18 cellular contexts compared by ENCODE assay signal in the genomic region with DNA sequence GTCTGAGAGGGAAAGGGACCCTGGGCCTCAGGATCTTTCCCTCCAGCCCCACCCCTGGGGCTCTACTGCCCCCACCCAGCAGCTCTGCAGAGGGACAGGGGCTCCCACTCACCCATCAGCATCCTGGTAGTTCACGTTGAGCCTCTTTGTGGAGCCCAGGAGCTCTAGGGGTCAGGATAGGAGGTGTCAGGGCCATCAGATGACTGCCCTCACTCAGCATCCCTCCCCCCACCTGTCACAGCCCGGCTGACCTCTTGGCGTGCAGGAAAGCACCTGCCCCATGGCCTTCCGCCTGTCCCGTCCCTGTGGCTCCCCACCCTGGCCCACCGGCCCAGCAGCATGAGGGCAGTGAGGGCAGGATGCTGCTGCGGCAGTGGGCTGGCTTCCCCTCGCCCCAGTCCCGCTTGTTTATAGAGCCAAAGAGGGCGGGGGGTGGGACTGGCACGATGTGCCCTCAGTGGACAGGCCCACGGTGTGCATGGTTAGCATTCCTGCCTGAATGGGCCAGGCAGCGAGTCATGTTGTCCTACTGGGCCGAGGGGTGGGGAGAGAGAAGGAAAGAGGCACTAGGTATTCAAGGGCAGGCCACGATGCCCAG. TPM values are rescaled to one million over a fixed set of nuclear protein-coding genes. Genes with fewer than 3 reads are reported as not detected.
DNase-seq lines count a peak whose midpoint lies in the region; ATAC-seq, FAIRE-seq and TF ChIP-seq lines count a peak whose summit lies in the region.
"Had no signal": no experiment of that assay in that cellular context is flagged by ENCODE, and none has a peak within 500 bp of the region (broad histone marks: within the 10 kb centered on the region; RNA-seq: fewer than 3 reads in every experiment).

No MANE protein-coding gene starts in this region.

- no peak for TF ChIP-seq CTCF in heart left ventricle (IDR thresholded peaks at IDR 0.05)
- no peak for TF ChIP-seq CTCF in right atrium auricular region (IDR thresholded peaks at IDR 0.05)
- TF ChIP-seq CTCF in uterus (IDR thresholded peaks at IDR 0.05), result no peak

- peak in 2 of 5 donors; percentile 20 to 65 for DNase-seq in heart left ventricle
- no peak for DNase-seq in Right ventricle myocardium superior
- no peak for DNase-seq in right atrium auricular region (ENCODE audit: low spot score)
- DNase-seq in retina, result peak; percentile 38
- no peak for DNase-seq in uterus
- DNase-seq in DMS114 treated with DMSO at 0.1 percent for 48 hours (lab: John Stamatoyannopoulos, UW; ENCODE audit: unreplicated experiment), result no peak
- no peak for DNase-seq in small intestine
- DNase-seq: activated CD4-positive, alpha-beta memory T cell treated with anti-CD3 and anti-CD28 coated beads, Interleukin-2, amount 10 ng/mL, durations not matched to agents 7 days and 5 days; CD8-positive, alpha-beta memory T cell; NCI-H146; NCI-H226; nephron progenitor cell; SJCRH30; stimulated activated naive CD4-positive, alpha-beta T cell treated with Interleukin-2 at 50 U/mL for 16 hours had no signal

- WGBS in heart left ventricle, 4 donors, result 42 to 51% (median 49%) methylated on average over 8 to 15 of the region's 15 CpGs
- WGBS in small intestine, 3 donors, result 70 to 77% (median 73%) methylated on average over 13 to 15 of the region's 15 CpGs

- no peak for FAIRE-seq in small intestine (lab: Jason Lieb, UNC)
- FAIRE-seq: GM12878, TTC549 had no signal

- peaks cover 3 to 80% (median 50%) of the 10 kb centered on the region in 12 donors for H3K4me1 ChIP-seq in heart left ventricle
- peaks cover 0 to 54% of the 10 kb centered on the region in 2 donors for H3K4me1 ChIP-seq in right atrium auricular region
- peaks cover 0 to 16% of the 10 kb centered on the region in 2 donors for H3K4me1 ChIP-seq in uterus
- peaks cover 0 to 7% of the 10 kb centered on the region in 2 donors for H3K4me1 ChIP-seq in small intestine (ENCODE audit: control insufficient read depth in 2 of 2, insufficient read depth in 1 of 2, low read depth in 1 of 2, low read length in 1 of 2)

- TF ChIP-seq POLR2A in heart left ventricle (IDR thresholded peaks at IDR 0.05), result no peak
- no peak for TF ChIP-seq POLR2A in uterus (IDR thresholded peaks at IDR 0.05)

- no peaks in the 10 kb centered on the region for H3K9me3 ChIP-seq in heart left ventricle
- no peaks in the 10 kb centered on the region for H3K9me3 ChIP-seq in right atrium auricular region
- no peaks in the 10 kb centered on the region for H3K9me3 ChIP-seq in uterus
- no peaks in the 10 kb centered on the region for H3K9me3 ChIP-seq in small intestine (ENCODE audit: control insufficient read depth, low read depth)
- H3K9me3 ChIP-seq: SJCRH30 had no signal

- H3K27me3 ChIP-seq in heart left ventricle, result no peaks in the 10 kb centered on the region
- no peaks in the 10 kb centered on the region for H3K27me3 ChIP-seq in right atrium auricular region
- no peaks in the 10 kb centered on the region for H3K27me3 ChIP-seq in uterus
- H3K27me3 ChIP-seq in small intestine (ENCODE audit: control insufficient read depth in 2 of 2, insufficient read depth in 2 of 2, low read length in 2 of 2), result no peaks in the 10 kb centered on the region
- H3K27me3 ChIP-seq: SJCRH30 had no signal

- H3K27ac ChIP-seq in heart left ventricle (peak overlapping the region; percentile 87 to 98 (median 93)), right atrium auricular region (peak overlapping the region; percentile 93 to 97), uterus (peak overlapping the region; percentile 53 to 91), small intestine (ENCODE audit: low read depth in 1 of 2, low read length in 1 of 2) (no peak overlapping the region)
- H3K27ac ChIP-seq: SJCRH30 had no signal

- peaks cover 0 to 83% (median 44%) of the 10 kb centered on the region in 9 donors for H3K36me3 ChIP-seq in heart left ventricle
- H3K36me3 ChIP-seq in right atrium auricular region, result peaks cover 55% of the 10 kb centered on the region
- no peaks in the 10 kb centered on the region for H3K36me3 ChIP-seq in uterus
- H3K36me3 ChIP-seq in small intestine (ENCODE audit: control insufficient read depth in 2 of 2, insufficient read depth in 2 of 2, low read length in 2 of 2), result peaks cover 5 to 6% of the 10 kb centered on the region in 2 donors

- H3K4me3 ChIP-seq in heart left ventricle (peak overlapping the region in 1 of 12 donors; percentile 26), right atrium auricular region (no peak overlapping the region), uterus (no peak overlapping the region), small intestine (ENCODE audit: low read depth in 1 of 2, low read length in 2 of 2) (no peak overlapping the region)
- H3K4me3 ChIP-seq: GM12878, SJCRH30, skin epidermis had no signal

- intact Hi-C loops in heart left ventricle (cut with DNase I) (no loop called here), Right ventricle myocardium superior (cut with DNase I) (no loop called here), uterus (cut with DNase I; ENCODE audit: low total_unique reads) (no loop called here)

- no peak for ATAC-seq in heart left ventricle
- no peak for ATAC-seq in Right ventricle myocardium superior (ENCODE audit: poor library complexity)
- no peak for ATAC-seq in HG02759 (IDR thresholded peaks at IDR 0.05; ENCODE audit: unreplicated experiment)
- ATAC-seq: GM12878 had no signal

RNA-seq across cellular contexts. Expression of a gene that starts 7.1 kb away (rescaled TPM):
- total RNA-seq in heart left ventricle (10 to 100 TPM; 27.1 to 51.2 (median 39.3) TPM), Right ventricle myocardium superior (33.3 TPM), right atrium auricular region (10 to 100 TPM; 18.3 to 28.7 TPM), uterus (100 to 1,000 TPM in 1 of 4 donors, 10 to 100 TPM in 1, 1 to 10 TPM in 2; 7.4 to 122 (median 15.5) TPM)
- polyA plus RNA-seq in heart left ventricle (10 to 100 TPM; 19.5 to 23.2 TPM), small intestine (10 to 100 TPM in 1 of 3 donors, 1 to 10 TPM in 2; 7.6 to 15.6 (median 8.6) TPM)

RNA-seq across cellular contexts. Expression of a gene that starts 8.1 kb away (rescaled TPM):
- total RNA-seq in heart left ventricle (10 to 100 TPM in 2 of 9 donors, 1 to 10 TPM in 7; 4.0 to 11.6 (median 7.1) TPM), Right ventricle myocardium superior (5.6 TPM), right atrium auricular region (10 to 100 TPM in 1 of 2 donors, 1 to 10 TPM in 1; 9.6 to 13.8 TPM), uterus (100 to 1,000 TPM in 1 of 4 donors, 10 to 100 TPM in 3; 17.4 to 102 (median 20.6) TPM)
- polyA plus RNA-seq in heart left ventricle (10 to 100 TPM in 1 of 2 donors, 1 to 10 TPM in 1; 9.4 to 12.4 TPM), small intestine (10 to 100 TPM; 35.5 to 91.1 (median 79.4) TPM)

RNA-seq across cellular contexts. Expression of a gene that starts 17.3 kb away (rescaled TPM):
- 1 to 10 TPM; 1.8 to 5.9 (median 3.4) TPM for total RNA-seq in heart left ventricle
- polyA plus RNA-seq in heart left ventricle, result 1 to 10 TPM; 6.6 to 8.1 TPM
- total RNA-seq in Right ventricle myocardium superior, result 3.6 TPM
- total RNA-seq in right atrium auricular region, result 1 to 10 TPM; 4.1 to 8.5 TPM
- total RNA-seq in uterus, result 10 to 100 TPM in 3 of 4 donors, 1 to 10 TPM in 1; 3.1 to 31.9 (median 14.0) TPM
- polyA plus RNA-seq in small intestine, result 100 to 1,000 TPM; 140 to 365 (median 336) TPM
- total RNA-seq: SJCRH30 had no signal

RNA-seq across cellular contexts. Expression of a gene that starts 51.8 kb away (rescaled TPM):
- total RNA-seq in heart left ventricle, result 100 to 1,000 TPM in 1 of 9 donors, 10 to 100 TPM in 8; 35.7 to 130 (median 52.7) TPM
- 10 to 100 TPM; 34.1 to 35.0 TPM for polyA plus RNA-seq in heart left ventricle
- 38.0 TPM for total RNA-seq in Right ventricle myocardium superior
- total RNA-seq in right atrium auricular region, result 10 to 100 TPM; 56.3 to 61.6 TPM
- 10 to 100 TPM in 2 of 4 donors, 1 to 10 TPM in 2; 3.8 to 91.2 (median 26.0) TPM for total RNA-seq in uterus
- 10 to 100 TPM; 41.8 to 87.7 (median 57.3) TPM for polyA plus RNA-seq in small intestine

Comparison
In these comparisons a context has a peak if more than half of its experiments do, and no peak if none do; other contexts are left out.
1. H3K27ac ChIP-seq: peak in heart left ventricle (12 of 12), right atrium auricular region (2 of 2) and uterus (2 of 2); none in small intestine (0 of 2).